Comparison of ENCODE assay signal across 9 cellular contexts in the genomic region with DNA sequence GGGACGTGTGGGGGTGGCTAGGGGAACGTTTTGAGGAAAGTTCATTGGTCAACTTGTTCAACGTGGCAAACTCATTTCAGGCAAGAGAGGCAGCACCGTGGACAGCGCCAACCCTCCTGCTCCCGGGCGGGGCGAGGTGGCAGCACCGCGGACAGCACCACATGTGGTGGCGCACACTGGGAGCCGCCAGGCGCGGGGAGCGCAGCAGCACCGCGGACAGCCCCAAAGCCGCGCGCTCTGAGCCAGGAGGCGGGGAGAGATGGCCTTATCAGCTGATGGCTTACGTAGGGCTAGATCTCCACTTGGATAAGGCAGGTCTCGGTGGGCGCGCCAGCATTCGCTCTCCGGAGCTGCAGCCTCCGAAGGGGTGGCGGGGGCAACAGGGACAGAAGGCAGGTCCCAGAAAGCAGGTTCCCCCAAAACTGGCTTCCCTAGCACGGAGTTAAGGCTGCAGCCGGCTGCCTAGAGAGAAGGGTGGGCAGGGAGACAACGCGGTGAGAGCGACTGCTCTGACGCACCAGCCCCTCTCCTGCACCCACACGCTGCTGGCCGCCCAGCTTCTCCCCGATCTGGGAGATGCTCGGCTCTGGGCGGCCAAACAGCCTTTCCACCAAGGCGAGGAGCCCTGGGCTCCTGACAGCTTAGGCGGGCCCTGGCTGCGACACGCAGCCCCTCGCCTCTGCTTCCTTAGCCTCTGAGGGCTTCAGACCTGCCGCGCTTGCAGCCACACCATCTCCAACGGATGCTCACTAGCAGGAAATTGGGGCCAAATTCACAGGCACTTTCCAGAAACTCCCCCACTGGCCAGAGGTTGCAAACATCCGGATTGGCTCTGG. TPM values are rescaled to one million over a fixed set of nuclear protein-coding genes. Genes with fewer than 3 reads are reported as not detected.
DNase-seq lines count a peak whose midpoint lies in the region; FAIRE-seq and TF ChIP-seq lines count a peak whose summit lies in the region.
"Had no signal": no experiment of that assay in that cellular context is flagged by ENCODE, and none has a peak within 500 bp of the region (broad histone marks: within the 10 kb centered on the region; RNA-seq: fewer than 3 reads in every experiment).

A gene (plus strand): TSS at position 333 of the 836 bp plus-strand sequence. CDS start 576 bp downstream, outside the sequence.

- FAIRE-seq in H54 (lab: Jason Lieb, UNC): no peak

- CTCF ChIA-PET in GM10248 (lab: Yijun Ruan, JAX): interaction anchor here (1.7 kb wide), 1 partner anchor 12 kb away, joined by 4 read pairs; no protein-coding TSS in a partner anchor

- no peak for TF ChIP-seq CTCF in GM10248 (IDR thresholded peaks at IDR 0.05; ENCODE audit: control extremely low read depth, extremely low read depth, low read depth, missing control alignments)

- POLR2A ChIA-PET in GM10248 (lab: Yijun Ruan, JAX): no interaction called here

- no peak for TF ChIP-seq POLR2A in H54 (IDR thresholded peaks at IDR 0.05; ENCODE audit: low read depth, low read length)

- DNase-seq in GM10248 (ENCODE audit: extremely low spot score) (peak; percentile 92), H54 (ENCODE audit: insufficient read length, low spot score) (peak; percentile 64), LoVo (ENCODE audit: low spot score) (peak; percentile 89), cerebellum (ENCODE audit: low spot score) (peak; percentile 86), kidney glomerular epithelial cell (lab: John Stamatoyannopoulos, UW) (peak; percentile 73), NCI-H2196 (lab: John Stamatoyannopoulos, UW; ENCODE audit: unreplicated experiment) (no peak)
- peak; percentile 90 for DNase-seq in activated CD4-positive, alpha-beta T cell treated with anti-CD3 and anti-CD28 coated beads for 48 hours
- DNase-seq in stimulated activated CD4-positive, alpha-beta T cell treated with anti-CD3 and anti-CD28 coated beads, Interleukin-4, amount 100 ng/mL, for 1 hour: peak; percentile 82

RNA-seq across cellular contexts. Expression of the gene that starts here (rescaled TPM):
- total RNA-seq in cerebellum: 2.1 TPM
- total RNA-seq: lower leg skin had no signal
